ENCODE assay signal across 1 cellular context in genomic region chr6:27471365-27472115, GRCh38.
TF ChIP-seq lines count a peak whose summit lies in the region.

No MANE protein-coding gene starts in this region.

TF ChIP-seq in K562, 482 proteins besides CTCF, POLR2A, EP300 and RAD21 (continued from another document and continues in another):
- no peak for TF ChIP-seq FOXP4 (CRISPR knock-in tag; IDR thresholded peaks at IDR 0.05; ENCODE audit: borderline replicate concordance)
- TF ChIP-seq BRD9 (IDR thresholded peaks at IDR 0.05; ENCODE audit: low read depth, partially characterized antibody) = no peak
- TF ChIP-seq RERE (CRISPR knock-in tag; IDR thresholded peaks at IDR 0.05; ENCODE audit: borderline replicate concordance) = no peak
- no peak for TF ChIP-seq ZNF717 (CRISPR knock-in tag; IDR thresholded peaks at IDR 0.05)
- peak; percentile 67 for TF ChIP-seq PKNOX1 (IDR thresholded peaks at IDR 0.05)
- TF ChIP-seq TAF1 (IDR thresholded peaks at IDR 0.05; ENCODE audit: control insufficient read depth, extremely low read depth, insufficient read depth, low read length, severe bottlenecking) = no peak
- TF ChIP-seq ZBTB34 (CRISPR knock-in tag; IDR thresholded peaks at IDR 0.05) = no peak
- TF ChIP-seq NCOA2 (IDR thresholded peaks at IDR 0.05; ENCODE audit: partially characterized antibody in 2 of 2) = no peak
- TF ChIP-seq, protein P1, sequence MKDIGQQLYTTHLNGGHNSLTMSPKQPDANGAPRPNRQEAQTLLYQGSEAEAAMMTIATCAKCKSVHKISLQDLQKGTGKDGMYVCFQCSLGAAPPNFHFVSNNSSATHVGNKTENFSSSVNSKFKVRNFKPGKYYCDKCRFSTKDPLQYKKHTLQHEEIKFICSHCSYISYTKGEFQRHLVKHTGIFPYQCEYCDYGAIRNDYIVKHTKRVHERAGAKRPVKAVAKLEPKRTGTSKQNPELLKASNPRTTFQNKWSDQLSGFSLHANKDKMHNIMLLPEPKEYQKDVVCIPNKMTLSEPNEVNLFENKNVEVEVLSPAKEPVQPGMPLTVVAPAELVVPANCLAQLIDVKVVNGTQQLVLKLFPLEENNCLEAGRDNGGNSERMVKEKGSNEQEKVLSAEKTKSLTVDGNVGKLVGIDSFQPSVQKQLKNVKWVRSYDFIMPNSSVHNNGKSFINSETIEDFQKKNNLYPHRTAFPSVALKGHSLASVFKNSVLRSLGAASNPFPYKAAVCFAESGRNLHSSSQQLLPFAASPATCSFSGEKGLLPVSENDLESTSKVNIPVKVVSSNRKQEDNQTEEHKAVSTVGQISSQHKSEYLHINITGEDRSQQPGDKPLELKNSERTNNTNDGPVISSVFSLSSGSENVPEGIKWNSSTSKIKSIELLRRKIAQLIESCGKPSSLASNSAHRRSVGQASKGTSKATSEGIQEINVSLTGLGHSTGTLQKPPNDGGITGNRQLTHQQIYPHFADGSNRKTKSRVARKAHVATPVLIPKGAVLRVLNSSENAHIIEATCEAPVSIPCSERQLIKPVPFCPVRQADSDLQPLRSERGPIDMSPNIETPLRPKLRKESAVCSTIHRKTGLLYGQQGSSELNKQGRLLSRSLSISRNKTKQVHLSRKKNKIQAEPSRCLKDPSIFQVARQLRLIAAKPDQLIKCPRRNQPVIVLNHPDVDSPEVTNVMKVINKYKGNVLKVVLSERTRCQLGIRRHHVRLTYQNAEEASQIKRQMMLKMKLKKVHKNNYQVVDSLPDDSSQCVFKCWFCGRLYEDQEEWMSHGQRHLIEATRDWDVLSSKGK (CRISPR knock-in tag; IDR thresholded peaks at IDR 0.05) = 0 out of 2 replicates have a peak, but pooled peaks have one; percentile 21
- TF ChIP-seq RCOR1 (IDR thresholded peaks at IDR 0.05; ENCODE audit: borderline replicate concordance in 1 of 2, low read depth in 2 of 2, low read length in 2 of 2) = no peak
- TF ChIP-seq, protein P2, sequence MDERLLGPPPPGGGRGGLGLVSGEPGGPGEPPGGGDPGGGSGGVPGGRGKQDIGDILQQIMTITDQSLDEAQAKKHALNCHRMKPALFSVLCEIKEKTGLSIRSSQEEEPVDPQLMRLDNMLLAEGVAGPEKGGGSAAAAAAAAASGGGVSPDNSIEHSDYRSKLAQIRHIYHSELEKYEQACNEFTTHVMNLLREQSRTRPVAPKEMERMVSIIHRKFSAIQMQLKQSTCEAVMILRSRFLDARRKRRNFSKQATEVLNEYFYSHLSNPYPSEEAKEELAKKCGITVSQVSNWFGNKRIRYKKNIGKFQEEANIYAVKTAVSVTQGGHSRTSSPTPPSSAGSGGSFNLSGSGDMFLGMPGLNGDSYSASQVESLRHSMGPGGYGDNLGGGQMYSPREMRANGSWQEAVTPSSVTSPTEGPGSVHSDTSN (CRISPR knock-in tag; IDR thresholded peaks at IDR 0.05; ENCODE audit: low read depth) = no peak
- TF ChIP-seq, protein P2 (tag; conservative IDR thresholded peaks at IDR 0.05; ENCODE audit: low read depth) = 0 out of 2 replicates have a peak, but pooled peaks have one; percentile 21
- TF ChIP-seq PHTF2 (CRISPR knock-in tag; IDR thresholded peaks at IDR 0.05) = no peak
- TF ChIP-seq CHD7 (IDR thresholded peaks at IDR 0.05; ENCODE audit: low read depth, low read length) = no peak
- TF ChIP-seq LEF1 (IDR thresholded peaks at IDR 0.05) = no peak
- TF ChIP-seq SREBF1 (IDR thresholded peaks at IDR 0.05; ENCODE audit: borderline replicate concordance, low read depth, low read length) = no peak
- TF ChIP-seq KHSRP (IDR thresholded peaks at IDR 0.05) = no peak
